In the genomic region with DNA sequence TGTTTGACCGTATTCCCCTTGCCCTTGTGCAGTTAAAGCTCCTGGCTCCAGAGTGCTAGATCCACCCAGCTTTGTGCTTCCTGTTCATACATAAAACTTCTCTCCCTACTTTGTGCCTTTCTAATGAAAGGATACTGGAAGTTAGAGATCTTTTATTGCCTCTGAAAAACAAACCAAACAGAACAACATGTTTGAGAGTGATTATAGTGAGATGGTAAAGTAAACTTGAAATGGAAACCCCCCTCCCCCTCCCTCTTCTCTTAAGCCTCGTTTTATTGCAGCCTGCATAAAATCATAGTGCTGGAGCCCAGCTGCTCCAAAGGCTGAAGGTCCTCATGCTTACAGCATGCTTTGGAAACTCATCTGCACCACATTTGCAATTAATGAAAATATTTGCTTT, we compare ENCODE assay signal across 12 cellular contexts.
A peak's percentile ranks its signal among the peaks of the same experiment; 100 is the strongest.
DNase-seq lines count a peak whose midpoint lies in the region; ATAC-seq and TF ChIP-seq lines count a peak whose summit lies in the region.
"Had no signal": no experiment of that assay in that cellular context is flagged by ENCODE, and none has a peak within 500 bp of the region (broad histone marks: within the 10 kb centered on the region; RNA-seq: fewer than 3 reads in every experiment).

No MANE protein-coding gene starts in this region.

- peaks cover 0 to 4% of the 10 kb centered on the region in 2 experiments for H3K9me3 ChIP-seq in CD4-positive, CD25-positive, alpha-beta regulatory T cell (ENCODE audit: control insufficient read depth in 2 of 2, low read length in 2 of 2)

- H3K27me3 Mint-ChIP-seq in CD4-positive, CD25-positive, alpha-beta regulatory T cell = peaks cover 4% of the 10 kb centered on the region
- no peaks in the 10 kb centered on the region for H3K27me3 Mint-ChIP-seq in nephron (ENCODE audit: low read depth)

- TF ChIP-seq CTCF in brain microvascular endothelial cell (IDR thresholded peaks at IDR 0.05; ENCODE audit: low read depth, low read length, missing control alignments) (no peak), nephron (IDR thresholded peaks at IDR 0.05; ENCODE audit: unreplicated experiment in 3 of 3) (no peak)

- no peaks in the 10 kb centered on the region for H3K27me3 ChIP-seq in CD4-positive, CD25-positive, alpha-beta regulatory T cell (ENCODE audit: control insufficient read depth, insufficient read depth, low read length)
- no peaks in the 10 kb centered on the region for H3K27me3 ChIP-seq in brain microvascular endothelial cell (replicated peaks)
- H3K27me3 ChIP-seq: cardiac muscle cell had no signal

- no peaks in the 10 kb centered on the region for H3K36me3 ChIP-seq in CD4-positive, CD25-positive, alpha-beta regulatory T cell (ENCODE audit: control insufficient read depth, insufficient read depth, low read length)
- peaks cover 8% of the 10 kb centered on the region for H3K36me3 ChIP-seq in brain microvascular endothelial cell (replicated peaks)

- in situ Hi-C loops in brain microvascular endothelial cell (cut with HindIII; ENCODE audit: low pct_ligation_motif_present, low sequenced_read_pairs) = no loop called here

- no peak overlapping the region for H3K27ac ChIP-seq in CD4-positive, CD25-positive, alpha-beta regulatory T cell (ENCODE audit: insufficient read depth, low read length, poor library complexity, severe bottlenecking)
- peak overlapping the region; percentile 7 for H3K27ac ChIP-seq in brain microvascular endothelial cell
- H3K27ac ChIP-seq: cardiac muscle cell had no signal

- H3K4me3 ChIP-seq in CD4-positive, CD25-positive, alpha-beta regulatory T cell (ENCODE audit: low read depth, low read length) = no peak overlapping the region
- no peak overlapping the region for H3K4me3 ChIP-seq in brain microvascular endothelial cell (ENCODE audit: low read depth, low read length)
- H3K4me3 ChIP-seq: cardiac muscle cell had no signal

- H3K4me1 ChIP-seq in CD4-positive, CD25-positive, alpha-beta regulatory T cell (ENCODE audit: control insufficient read depth, insufficient read depth, low read length, poor library complexity, severe bottlenecking) = peaks cover 7% of the 10 kb centered on the region

- H3K27ac Mint-ChIP-seq in CD4-positive, CD25-positive, alpha-beta regulatory T cell = peak overlapping the region in 2 of 3 donors; percentile 28 to 57
- H3K27ac Mint-ChIP-seq in nephron = peak overlapping the region; percentile 62 to 81 (median 66)

- ATAC-seq in CD4-positive, CD25-positive, alpha-beta regulatory T cell (ENCODE audit: low read depth in 2 of 2) = no peak
- no peak for ATAC-seq in GM19324 (IDR thresholded peaks at IDR 0.05; ENCODE audit: low FRiP score, unreplicated experiment)

- H3K4me3 Mint-ChIP-seq in CD4-positive, CD25-positive, alpha-beta regulatory T cell = no peak overlapping the region
- no peak overlapping the region for H3K4me3 Mint-ChIP-seq in nephron

- H3K4me1 Mint-ChIP-seq in CD4-positive, CD25-positive, alpha-beta regulatory T cell = peaks cover 0 to 38% (median 14%) of the 10 kb centered on the region in 4 donors
- H3K4me1 Mint-ChIP-seq in nephron = peaks cover 68% of the 10 kb centered on the region

- peaks cover 0 to 14% (median 5%) of the 10 kb centered on the region in 7 donors for H3K9me3 Mint-ChIP-seq in CD4-positive, CD25-positive, alpha-beta regulatory T cell
- H3K9me3 Mint-ChIP-seq in nephron = no peaks in the 10 kb centered on the region

- DNase-seq in CD4-positive, CD25-positive, alpha-beta regulatory T cell = no peak
- DNase-seq in HuH-7 (ENCODE audit: low spot score) (peak; percentile 37), brain microvascular endothelial cell (no peak), NCI-H2227 treated with DMSO at 0.1 percent for 48 hours (lab: John Stamatoyannopoulos, UW) (no peak), NCI-H2107 treated with DMSO at 0.1 percent for 48 hours (lab: John Stamatoyannopoulos, UW; ENCODE audit: unreplicated experiment) (no peak), T-helper 1 cell (no peak)
- DNase-seq: activated CD4-positive, CD25-positive, alpha-beta regulatory T cell treated with anti-CD3 and anti-CD28 coated beads, Interleukin-2, amount 50 U/mL, for 72 hours; NCI-H2081 treated with DMSO at 0.1 percent for 48 hours; stimulated activated CD4-positive, alpha-beta T cell treated with anti-CD3 and anti-CD28 coated beads, Interleukin-15, amount 100 ng/mL, for 24 hours had no signal

- no peaks in the 10 kb centered on the region for H3K36me3 Mint-ChIP-seq in CD4-positive, CD25-positive, alpha-beta regulatory T cell
- peaks cover 22% of the 10 kb centered on the region for H3K36me3 Mint-ChIP-seq in nephron (ENCODE audit: low read depth)
